1 cellular context compared by ENCODE assay signal in genomic region chr10:8468477-8468876, GRCh38.
TF ChIP-seq lines count a peak whose summit lies in the region.

No MANE protein-coding gene starts in this region.

TF ChIP-seq in HEK293, 187 proteins besides CTCF, POLR2A, EP300 and RAD21 (continued from another document):
- TF ChIP-seq ZNF513 (tag by site-specific recombination; IDR thresholded peaks at IDR 0.05) = no peak
- TF ChIP-seq SCRT2 (tag by site-specific recombination; IDR thresholded peaks at IDR 0.05) = peak; percentile 66; the same call in 1 of the 2 replicates
- TF ChIP-seq ZFP69B (tag by site-specific recombination; IDR thresholded peaks at IDR 0.05) = no peak
- TF ChIP-seq ZNF133 (tag by site-specific recombination; IDR thresholded peaks at IDR 0.05) = no peak
- 0 out of 2 replicates have a peak, but pooled peaks have one; percentile 29 for TF ChIP-seq ZBTB48 (tag by site-specific recombination; IDR thresholded peaks at IDR 0.05)
- no peak for TF ChIP-seq ZNF518A (tag by site-specific recombination; conservative IDR thresholded peaks at IDR 0.05; ENCODE audit: low read depth)
- no peak for TF ChIP-seq ZBTB44 (tag by site-specific recombination; IDR thresholded peaks at IDR 0.05)
- TF ChIP-seq ZNF211 (tag by site-specific recombination; IDR thresholded peaks at IDR 0.05; ENCODE audit: low read depth) = no peak
- TF ChIP-seq HOXD13 (CRISPR knock-in tag; IDR thresholded peaks at IDR 0.05; ENCODE audit: borderline replicate concordance) = no peak
- TF ChIP-seq SCRT1 (tag by site-specific recombination; IDR thresholded peaks at IDR 0.05; ENCODE audit: borderline replicate concordance) = peak; percentile 90
- TF ChIP-seq ZNF626 (tag by site-specific recombination; IDR thresholded peaks at IDR 0.05) = no peak
- TF ChIP-seq ZNF23 (tag by site-specific recombination; IDR thresholded peaks at IDR 0.05; ENCODE audit: borderline replicate concordance) = no peak
- TF ChIP-seq, protein P1, sequence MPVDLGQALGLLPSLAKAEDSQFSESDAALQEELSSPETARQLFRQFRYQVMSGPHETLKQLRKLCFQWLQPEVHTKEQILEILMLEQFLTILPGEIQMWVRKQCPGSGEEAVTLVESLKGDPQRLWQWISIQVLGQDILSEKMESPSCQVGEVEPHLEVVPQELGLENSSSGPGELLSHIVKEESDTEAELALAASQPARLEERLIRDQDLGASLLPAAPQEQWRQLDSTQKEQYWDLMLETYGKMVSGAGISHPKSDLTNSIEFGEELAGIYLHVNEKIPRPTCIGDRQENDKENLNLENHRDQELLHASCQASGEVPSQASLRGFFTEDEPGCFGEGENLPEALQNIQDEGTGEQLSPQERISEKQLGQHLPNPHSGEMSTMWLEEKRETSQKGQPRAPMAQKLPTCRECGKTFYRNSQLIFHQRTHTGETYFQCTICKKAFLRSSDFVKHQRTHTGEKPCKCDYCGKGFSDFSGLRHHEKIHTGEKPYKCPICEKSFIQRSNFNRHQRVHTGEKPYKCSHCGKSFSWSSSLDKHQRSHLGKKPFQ (tag by site-specific recombination; IDR thresholded peaks at IDR 0.05) = peak; percentile 96
- no peak for TF ChIP-seq MEIS1 (CRISPR knock-in tag; IDR thresholded peaks at IDR 0.05; ENCODE audit: borderline replicate concordance)
- no peak for TF ChIP-seq ZNF138 (tag by site-specific recombination; IDR thresholded peaks at IDR 0.05; ENCODE audit: borderline replicate concordance)
- no peak for TF ChIP-seq KLF10 (tag by site-specific recombination; IDR thresholded peaks at IDR 0.05)
- no peak for TF ChIP-seq ZNF473 (tag by site-specific recombination; IDR thresholded peaks at IDR 0.05)
